21 cellular contexts compared by ENCODE assay signal in genomic region chr3:56361731-56362130, GRCh38.
A peak's percentile ranks its signal among the peaks of the same experiment; 100 is the strongest.
DNase-seq lines count a peak whose midpoint lies in the region; ATAC-seq and TF ChIP-seq lines count a peak whose summit lies in the region.
"Had no signal": no experiment of that assay in that cellular context is flagged by ENCODE, and none has a peak within 500 bp of the region (broad histone marks: within the 10 kb centered on the region; RNA-seq: fewer than 3 reads in every experiment).

No MANE protein-coding gene starts in this region.

- H3K79me2 ChIP-seq in osteoblast (ENCODE audit: insufficient read depth, low read length): no peaks in the 10 kb centered on the region

- H3K27me3 Mint-ChIP-seq in activated CD8-positive, alpha-beta memory T cell treated with anti-CD3 and anti-CD28 coated beads, Interleukin-2, amount 10 ng/mL, durations not matched to agents 7 days and 5 days: peaks cover 12% of the 10 kb centered on the region
- H3K27me3 Mint-ChIP-seq in activated T-cell treated with anti-CD3 and anti-CD28 coated beads, Interleukin-2, amount 50 U/mL, for 24 hours: peaks cover 18% of the 10 kb centered on the region

- no peaks in the 10 kb centered on the region for H3K36me3 ChIP-seq in osteoblast (ENCODE audit: insufficient read depth, low read length)
- H3K36me3 ChIP-seq: SJSA1 had no signal

- POLR2A ChIA-PET in HEK293T (lab: Yijun Ruan, JAX): no interaction called here

- ATAC-seq in activated CD8-positive, alpha-beta memory T cell treated with anti-CD3 and anti-CD28 coated beads, Interleukin-2, amount 10 ng/mL, durations not matched to agents 7 days and 5 days: no peak
- ATAC-seq: Right ventricle myocardium inferior had no signal

- no peak overlapping the region for H2AFZ ChIP-seq in osteoblast (ENCODE audit: low read length)

- H3K27ac Mint-ChIP-seq in activated CD8-positive, alpha-beta memory T cell treated with anti-CD3 and anti-CD28 coated beads, Interleukin-2, amount 10 ng/mL, durations not matched to agents 7 days and 5 days: no peak overlapping the region
- no peak overlapping the region for H3K27ac Mint-ChIP-seq in activated T-cell treated with anti-CD3 and anti-CD28 coated beads, Interleukin-2, amount 50 U/mL, for 24 hours
- H3K27ac Mint-ChIP-seq: CD4-positive, alpha-beta memory T cell had no signal

- no peak for TF ChIP-seq CTCF in osteoblast (IDR thresholded peaks at IDR 0.05; ENCODE audit: extremely low read depth, low read depth, low read length)

- H3K9me3 Mint-ChIP-seq in activated CD8-positive, alpha-beta memory T cell treated with anti-CD3 and anti-CD28 coated beads, Interleukin-2, amount 10 ng/mL, durations not matched to agents 7 days and 5 days (ENCODE audit: low read depth): no peaks in the 10 kb centered on the region
- H3K9me3 Mint-ChIP-seq in activated T-cell treated with anti-CD3 and anti-CD28 coated beads, Interleukin-2, amount 50 U/mL, for 24 hours: no peaks in the 10 kb centered on the region

- no peaks in the 10 kb centered on the region for H3K27me3 ChIP-seq in osteoblast (ENCODE audit: insufficient read depth, low read length)
- H3K27me3 ChIP-seq: SJSA1 had no signal

- DNase-seq in H4 (ENCODE audit: low spot score) (peak; percentile 3), HEK293T (ENCODE audit: extremely low spot score) (no peak), epithelial cell of prostate (ENCODE audit: low read depth, low spot score) (peak; percentile 22), osteoblast (ENCODE audit: insufficient read length, low spot score, missing footprints) (peak; percentile 31)
- DNase-seq in activated CD8-positive, alpha-beta memory T cell treated with anti-CD3 and anti-CD28 coated beads, Interleukin-2, amount 10 ng/mL, durations not matched to agents 7 days and 5 days: no peak
- no peak for DNase-seq in stimulated activated CD4-positive, alpha-beta T cell treated with anti-CD3 and anti-CD28 coated beads, Interleukin-4, amount 100 ng/mL, for 24 hours
- DNase-seq in activated T-cell treated with anti-CD3 and anti-CD28 coated beads, Interleukin-2, amount 50 U/mL, for 24 hours: no peak
- DNase-seq: Caco-2; CD4-positive, alpha-beta memory T cell; DMS 273 treated with DMSO at 0.1 percent for 48 hours; EL; GF-D8; H7; IMR-90; NCI-H2029; NCI-H446; NCI-H526; OCI-M1 had no signal

- H3K4me2 ChIP-seq in osteoblast (ENCODE audit: insufficient read depth, low read length): no peak overlapping the region
- H3K4me2 ChIP-seq: KMS-11 had no signal

- H3K27ac ChIP-seq in epithelial cell of prostate (no peak overlapping the region), osteoblast (ENCODE audit: low read depth, low read length) (no peak overlapping the region)
- H3K27ac ChIP-seq: KMS-11, SJSA1 had no signal

- H3K36me3 Mint-ChIP-seq in activated CD8-positive, alpha-beta memory T cell treated with anti-CD3 and anti-CD28 coated beads, Interleukin-2, amount 10 ng/mL, durations not matched to agents 7 days and 5 days: no peaks in the 10 kb centered on the region
- no peaks in the 10 kb centered on the region for H3K36me3 Mint-ChIP-seq in activated T-cell treated with anti-CD3 and anti-CD28 coated beads, Interleukin-2, amount 50 U/mL, for 24 hours (ENCODE audit: low read depth)
- H3K36me3 Mint-ChIP-seq: CD4-positive, alpha-beta memory T cell had no signal

- no peak overlapping the region for H3K4me3 ChIP-seq in osteoblast (ENCODE audit: insufficient read depth, low read length)
- H3K4me3 ChIP-seq: SJSA1 had no signal

- H4K20me1 ChIP-seq in osteoblast (ENCODE audit: insufficient read depth, low read length): no peaks in the 10 kb centered on the region

- H3K9me3 ChIP-seq in osteoblast (ENCODE audit: low read depth, low read length): no peaks in the 10 kb centered on the region
- H3K9me3 ChIP-seq: Caco-2, SJSA1 had no signal

- no peaks in the 10 kb centered on the region for H3K4me1 Mint-ChIP-seq in activated CD8-positive, alpha-beta memory T cell treated with anti-CD3 and anti-CD28 coated beads, Interleukin-2, amount 10 ng/mL, durations not matched to agents 7 days and 5 days
- H3K4me1 Mint-ChIP-seq in activated T-cell treated with anti-CD3 and anti-CD28 coated beads, Interleukin-2, amount 50 U/mL, for 24 hours (ENCODE audit: low read depth): no peaks in the 10 kb centered on the region
- H3K4me1 Mint-ChIP-seq: CD4-positive, alpha-beta memory T cell had no signal

- H3K4me1 ChIP-seq in osteoblast (ENCODE audit: insufficient read depth, low read length): no peaks in the 10 kb centered on the region
- H3K4me1 ChIP-seq: Caco-2, SJSA1 had no signal

- CTCF ChIA-PET in HEK293T (lab: Yijun Ruan, JAX): interaction anchor here (0.6 kb wide), 2 partner anchors 134 to 1553 kb away, joined by 3 to 10 read pairs; no protein-coding TSS in a partner anchor
- CTCF ChIA-PET in activated CD8-positive, alpha-beta memory T cell treated with anti-CD3 and anti-CD28 coated beads, Interleukin-2, amount 10 ng/mL, durations not matched to agents 7 days and 5 days (lab: Charles Lee): no interaction called here

- H3K4me3 Mint-ChIP-seq in activated CD8-positive, alpha-beta memory T cell treated with anti-CD3 and anti-CD28 coated beads, Interleukin-2, amount 10 ng/mL, durations not matched to agents 7 days and 5 days: no peak overlapping the region
- no peak overlapping the region for H3K4me3 Mint-ChIP-seq in activated T-cell treated with anti-CD3 and anti-CD28 coated beads, Interleukin-2, amount 50 U/mL, for 24 hours
- H3K4me3 Mint-ChIP-seq: CD4-positive, alpha-beta memory T cell had no signal

TF ChIP-seq in HEK293T, 16 proteins besides CTCF, POLR2A, EP300 and RAD21:
- no peak for TF ChIP-seq SUZ12 (IDR thresholded peaks at IDR 0.05)
- TF ChIP-seq PKNOX1 (IDR thresholded peaks at IDR 0.05): 0 out of 2 replicates have a peak, but pooled peaks have one; percentile 17
TF ChIP-seq in HEK293T: peak in this region for 1.

Comparison
In these comparisons a context has a peak if more than half of its experiments do, and no peak if none do; other contexts are left out.
1. DNase-seq: peak in H4 (single experiment), epithelial cell of prostate (single experiment) and osteoblast (single experiment); none in HEK293T (single experiment), activated CD8-positive, alpha-beta memory T cell treated with anti-CD3 and anti-CD28 coated beads, Interleukin-2, amount 10 ng/mL, durations not matched to agents 7 days and 5 days (single experiment), stimulated activated CD4-positive, alpha-beta T cell treated with anti-CD3 and anti-CD28 coated beads, Interleukin-4, amount 100 ng/mL, for 24 hours (single experiment) and activated T-cell treated with anti-CD3 and anti-CD28 coated beads, Interleukin-2, amount 50 U/mL, for 24 hours (single experiment).